Comparison of ENCODE assay signal across 13 cellular contexts in the genomic region with DNA sequence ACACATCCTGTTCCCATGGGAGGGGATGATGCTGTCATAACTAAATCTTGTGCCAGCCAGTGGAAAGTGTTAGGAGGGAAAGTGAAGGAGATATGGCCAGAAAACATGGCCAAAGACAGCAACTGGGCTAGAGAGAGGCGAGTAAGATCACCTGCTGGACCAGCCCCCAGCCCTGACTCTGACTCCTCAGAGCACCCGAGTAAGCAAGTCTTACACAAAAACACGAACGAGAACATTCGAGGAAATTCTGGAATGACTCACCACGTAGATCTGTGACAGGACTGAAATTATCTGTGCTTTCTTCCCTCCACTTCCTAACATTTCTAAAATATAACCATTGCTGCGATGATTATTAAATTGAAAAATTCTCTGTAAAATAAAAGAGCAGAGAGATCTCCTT. TPM values are rescaled to one million over a fixed set of nuclear protein-coding genes. Genes with fewer than 3 reads are reported as not detected.
DNase-seq lines count a peak whose midpoint lies in the region; ATAC-seq and TF ChIP-seq lines count a peak whose summit lies in the region.
"Had no signal": no experiment of that assay in that cellular context is flagged by ENCODE, and none has a peak within 500 bp of the region (broad histone marks: within the 10 kb centered on the region; RNA-seq: fewer than 3 reads in every experiment).

No MANE protein-coding gene starts in this region.

- no peak for DNase-seq in activated CD4-positive, alpha-beta T cell treated with anti-CD3 and anti-CD28 coated beads, Interleukin-2, amount 10 ng/mL, durations not matched to agents 7 days and 5 days
- no peak for DNase-seq in activated CD4-positive, alpha-beta T cell treated with anti-CD3 and anti-CD28 coated beads, Interleukin-2, amount 50 U/mL, for 1 hour
- no peak for DNase-seq in naive thymus-derived CD8-positive, alpha-beta T cell
- DNase-seq in MM.1S (no peak), COR-L47 (lab: John Stamatoyannopoulos, UW) (no peak)
- DNase-seq: activated CD4-positive, CD25-positive, alpha-beta regulatory T cell; foreskin keratinocyte; NCI-H2107 had no signal

- H3K36me3 ChIP-seq in OCI-LY3 (replicated peaks; ENCODE audit: low read depth, low read length) (peaks cover 56% of the 10 kb centered on the region), MM.1S (replicated peaks; ENCODE audit: insufficient read depth, low read length) (no peaks in the 10 kb centered on the region)

- H3K4me1 Mint-ChIP-seq in activated CD4-positive, alpha-beta T cell treated with anti-CD3 and anti-CD28 coated beads, Interleukin-2, amount 10 ng/mL, durations not matched to agents 7 days and 5 days, result peaks cover 24% of the 10 kb centered on the region
- peaks cover 28 to 73% (median 43%) of the 10 kb centered on the region in 4 donors for H3K4me1 Mint-ChIP-seq in naive thymus-derived CD8-positive, alpha-beta T cell

- H3K9me3 Mint-ChIP-seq in activated CD4-positive, alpha-beta T cell treated with anti-CD3 and anti-CD28 coated beads, Interleukin-2, amount 10 ng/mL, durations not matched to agents 7 days and 5 days, result no peaks in the 10 kb centered on the region
- H3K9me3 Mint-ChIP-seq in naive thymus-derived CD8-positive, alpha-beta T cell, result no peaks in the 10 kb centered on the region

- H3K4me1 ChIP-seq in OCI-LY3 (ENCODE audit: low read length) (peaks cover 63% of the 10 kb centered on the region), MM.1S (ENCODE audit: low read length) (no peaks in the 10 kb centered on the region)
- H3K4me1 ChIP-seq: A549, foreskin keratinocyte had no signal

- H3K27ac Mint-ChIP-seq in activated CD4-positive, alpha-beta T cell treated with anti-CD3 and anti-CD28 coated beads, Interleukin-2, amount 10 ng/mL, durations not matched to agents 7 days and 5 days, result peak overlapping the region; percentile 83
- H3K27ac Mint-ChIP-seq in naive thymus-derived CD8-positive, alpha-beta T cell, result peak overlapping the region; percentile 26 to 99 (median 98)

- ATAC-seq in GM21717 (IDR thresholded peaks at IDR 0.05; ENCODE audit: unreplicated experiment), result peak; percentile 52
- ATAC-seq in naive thymus-derived CD8-positive, alpha-beta T cell, result no peak
- no peak for ATAC-seq in GM18511 (IDR thresholded peaks at IDR 0.05; ENCODE audit: unreplicated experiment)
- ATAC-seq: A549, foreskin keratinocyte had no signal

- no peaks in the 10 kb centered on the region for H3K27me3 Mint-ChIP-seq in activated CD4-positive, alpha-beta T cell treated with anti-CD3 and anti-CD28 coated beads, Interleukin-2, amount 10 ng/mL, durations not matched to agents 7 days and 5 days
- H3K27me3 Mint-ChIP-seq in naive thymus-derived CD8-positive, alpha-beta T cell, result no peaks in the 10 kb centered on the region

- CTCF ChIA-PET in activated CD4-positive, alpha-beta T cell treated with anti-CD3 and anti-CD28 coated beads, Interleukin-2, amount 10 ng/mL, durations not matched to agents 7 days and 5 days (lab: Charles Lee), result interaction anchor here (0.9 kb wide), 2 partner anchors 8 to 10 kb away, joined by 4 read pairs; no protein-coding TSS in a partner anchor

- H3K36me3 Mint-ChIP-seq in activated CD4-positive, alpha-beta T cell treated with anti-CD3 and anti-CD28 coated beads, Interleukin-2, amount 10 ng/mL, durations not matched to agents 7 days and 5 days (ENCODE audit: low read depth), result peaks cover 23% of the 10 kb centered on the region
- H3K36me3 Mint-ChIP-seq in naive thymus-derived CD8-positive, alpha-beta T cell, result peaks cover 0 to 43% (median 23%) of the 10 kb centered on the region in 3 donors

- H3K4me2 ChIP-seq in OCI-LY3 (ENCODE audit: low read length) (peak overlapping the region; percentile 79), MM.1S (ENCODE audit: low read depth, low read length) (no peak overlapping the region)
- H3K4me2 ChIP-seq: A549 had no signal

- H3K79me2 ChIP-seq in OCI-LY3 (ENCODE audit: low read length) (peaks cover 8% of the 10 kb centered on the region), MM.1S (ENCODE audit: low read length) (no peaks in the 10 kb centered on the region)

- no peaks in the 10 kb centered on the region for H3F3A ChIP-seq in MM.1S (ENCODE audit: insufficient read depth, low read length)

- no peaks in the 10 kb centered on the region for H4K20me1 ChIP-seq in OCI-LY3 (ENCODE audit: insufficient read depth, low read length)
- no peaks in the 10 kb centered on the region for H4K20me1 ChIP-seq in MM.1S (ENCODE audit: insufficient read depth, low read length)

- POLR2A ChIA-PET in activated CD4-positive, alpha-beta T cell treated with anti-CD3 and anti-CD28 coated beads, Interleukin-2, amount 10 ng/mL, durations not matched to agents 7 days and 5 days (lab: Charles Lee), result no interaction called here
- POLR2A ChIA-PET in naive thymus-derived CD8-positive, alpha-beta T cell (lab: Charles Lee), result interaction anchor here (0.8 to 3.5 kb wide), 9 partner anchors 10 to 391 kb away, joined by 3 to 34 read pairs (median 4); partner anchors contain the start of genes AHCTF1 and ZNF496

- TF ChIP-seq CTCF in OCI-LY3 (IDR thresholded peaks at IDR 0.05; ENCODE audit: low read depth, low read length), result no peak
- TF ChIP-seq CTCF in MM.1S (IDR thresholded peaks at IDR 0.05; ENCODE audit: low read length), result no peak

- H3K27me3 ChIP-seq in OCI-LY3 (ENCODE audit: low read depth, low read length) (no peaks in the 10 kb centered on the region), MM.1S (replicated peaks; ENCODE audit: insufficient read depth, low read length) (no peaks in the 10 kb centered on the region)
- H3K27me3 ChIP-seq: foreskin keratinocyte had no signal

- no peaks in the 10 kb centered on the region for H3K9me2 ChIP-seq in MM.1S (replicated peaks; ENCODE audit: insufficient read depth, low read length)

- H2AFZ ChIP-seq in OCI-LY3 (ENCODE audit: low read depth, low read length) (no peak overlapping the region), MM.1S (ENCODE audit: low read length) (no peak overlapping the region)

- H3K4me3 ChIP-seq in OCI-LY3 (ENCODE audit: low read length) (peak overlapping the region; percentile 62), MM.1S (ENCODE audit: low read length) (no peak overlapping the region)
- H3K4me3 ChIP-seq: A549, thoracic aorta had no signal

- H3K27ac ChIP-seq in OCI-LY3 (ENCODE audit: low read length) (peak overlapping the region; percentile 92), MM.1S (ENCODE audit: low read length) (no peak overlapping the region)
- H3K27ac ChIP-seq: A549, foreskin keratinocyte, thoracic aorta had no signal

- H3K4me3 Mint-ChIP-seq in activated CD4-positive, alpha-beta T cell treated with anti-CD3 and anti-CD28 coated beads, Interleukin-2, amount 10 ng/mL, durations not matched to agents 7 days and 5 days, result no peak overlapping the region
- peak overlapping the region in 8 of 10 donors; percentile 78 to 93 (median 88) for H3K4me3 Mint-ChIP-seq in naive thymus-derived CD8-positive, alpha-beta T cell

- H3K9ac ChIP-seq in OCI-LY3 (ENCODE audit: low read length) (peak overlapping the region; percentile 69), MM.1S (ENCODE audit: low read length) (no peak overlapping the region)

- H3K9me3 ChIP-seq in OCI-LY3 (ENCODE audit: insufficient read depth, low read length) (no peaks in the 10 kb centered on the region), MM.1S (replicated peaks; ENCODE audit: insufficient read depth, low read length) (no peaks in the 10 kb centered on the region)
- H3K9me3 ChIP-seq: A549, thoracic aorta had no signal

RNA-seq across cellular contexts. Expression of gene ZNF496, which starts 9.2 kb away (rescaled TPM):
- total RNA-seq in activated CD4-positive, alpha-beta T cell treated with anti-CD3 and anti-CD28 coated beads, Interleukin-2, amount 10 ng/mL, durations not matched to agents 7 days and 5 days, result 1 to 10 TPM; 7.2 to 7.4 TPM
- 10 to 100 TPM; 73.9 to 77.8 TPM for total RNA-seq in naive thymus-derived CD8-positive, alpha-beta T cell
- polyA plus RNA-seq in naive thymus-derived CD8-positive, alpha-beta T cell, result 10 to 100 TPM; 17.3 to 36.3 (median 20.4) TPM

Comparison
In these comparisons a context has a peak if more than half of its experiments do, and no peak if none do; other contexts are left out.
1. RNA of gene ZNF496, which starts 9.2 kb away (total RNA-seq): 73.9 to 77.8 TPM in naive thymus-derived CD8-positive, alpha-beta T cell; 7.2 to 7.4 TPM in activated CD4-positive, alpha-beta T cell treated with anti-CD3 and anti-CD28 coated beads, Interleukin-2, amount 10 ng/mL, durations not matched to agents 7 days and 5 days; every median in the first group is over 4 times any median in the second.